ENCODE assay signal across 20 cellular contexts in genomic region chr3:69695933-69696332, GRCh38. TPM values are rescaled to one million over a fixed set of nuclear protein-coding genes. Genes with fewer than 3 reads are reported as not detected.
"Had no signal": no experiment of that assay in that cellular context is flagged by ENCODE, and none has a peak within 500 bp of the region (broad histone marks: within the 10 kb centered on the region; RNA-seq: fewer than 3 reads in every experiment).

No MANE protein-coding gene starts in this region.

- ATAC-seq: left cardiac atrium; left lung; naive thymus-derived CD8-positive, alpha-beta T cell; stimulated activated memory B cell treated with anti-CD40 and anti-IgM and Interleukin-4, amounts not matched to agents 10 μg/mL and 1 μg/mL and 100 μg/mL, for 72 hours; stimulated activated naive CD8-positive, alpha-beta T cell treated with anti-CD3 and anti-CD28 coated beads, Interleukin-15, Interleukin-2, amounts not matched to agents 100 U/mL and 50 U/mL, for 24 hours had no signal

- H3K36me3 ChIP-seq: colonic mucosa, esophagus squamous epithelium, left lung, prostate gland, spleen, tibial artery had no signal

- H3K4me3 ChIP-seq: colonic mucosa, esophagus squamous epithelium, left lung, prostate gland, skin epidermis, spleen, testis, tibial artery had no signal

- H3K4me1 ChIP-seq: colonic mucosa, left lung, prostate gland, spleen, testis had no signal

- H3K27me3 ChIP-seq: colonic mucosa, esophagus squamous epithelium, left lung, spleen, testis, tibial artery had no signal

- H3K27ac ChIP-seq: colonic mucosa, esophagus squamous epithelium, left lung, prostate gland, skin epidermis, spleen, testis, tibial artery had no signal

- DNase-seq: colonic mucosa; effector CD8-positive, alpha-beta T cell; endodermal cell; esophagus squamous epithelium; kidney; left cardiac atrium; left lung; naive thymus-derived CD8-positive, alpha-beta T cell; nephron progenitor cell; nucleus accumbens; right cardiac atrium; spleen; stimulated activated CD4-positive, alpha-beta T cell treated with anti-CD3 and anti-CD28 coated beads, Interleukin-4, amount 100 ng/mL, for 4 hours; stimulated activated naive CD8-positive, alpha-beta T cell treated with anti-CD3 and anti-CD28 coated beads, Interleukin-15, Interleukin-2, amounts not matched to agents 100 U/mL and 50 U/mL, for 24 hours; substantia nigra; testis; tibial artery had no signal

- H3K9me3 ChIP-seq: colonic mucosa, prostate gland, testis had no signal

RNA-seq across cellular contexts. Expression of gene MITF, which starts 43.3 kb away (rescaled TPM):
- polyA plus RNA-seq: naive thymus-derived CD8-positive, alpha-beta T cell had no signal
